ENCODE assay signal across 8 cellular contexts in the genomic region with DNA sequence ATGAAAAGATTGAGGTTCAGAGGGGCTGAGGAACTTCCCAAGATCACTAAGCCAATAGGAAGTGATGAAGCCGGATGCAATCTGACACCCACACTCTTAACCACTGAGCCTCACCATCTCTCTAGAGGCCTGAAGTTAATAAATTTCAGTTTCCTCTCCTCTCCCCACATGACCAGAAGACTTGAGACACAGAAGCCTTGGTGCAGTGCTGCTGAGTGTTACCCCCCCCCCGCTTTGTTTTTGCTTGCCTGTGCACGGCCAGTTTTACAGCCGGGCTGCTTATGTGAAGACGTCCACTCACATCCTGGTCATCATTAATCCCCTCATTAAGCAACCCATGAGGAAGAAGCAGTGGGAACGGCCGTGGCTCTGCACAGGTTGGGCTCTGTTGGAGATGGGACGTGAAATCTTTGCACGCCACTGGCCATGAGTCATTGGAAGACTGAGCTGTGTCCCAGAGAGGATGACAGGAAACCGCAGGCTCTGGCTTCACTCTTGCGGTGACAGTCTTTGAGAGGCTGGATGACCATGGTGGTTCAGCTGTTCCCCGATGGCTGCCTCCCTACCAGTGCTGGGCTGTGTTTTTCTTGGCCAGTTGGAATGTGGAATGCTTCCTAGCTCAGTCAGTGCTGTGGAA.
A peak's percentile ranks its signal among the peaks of the same experiment; 100 is the strongest.
DNase-seq lines count a peak whose midpoint lies in the region; ATAC-seq and TF ChIP-seq lines count a peak whose summit lies in the region.

No MANE protein-coding gene starts in this region.

- POLR2A ChIA-PET in AG04449 (lab: Yijun Ruan, JAX), result interaction anchor here (0.6 to 1.7 kb wide), 21 partner anchors 10 to 327 kb away, joined by 3 to 45 read pairs (median 5); a partner anchor contains a TSS

- H3K27ac ChIP-seq in heart right ventricle, result peak overlapping the region in 2 of 10 donors; percentile 31 to 70
- H3K27ac ChIP-seq in effector memory CD4-positive, alpha-beta T cell (ENCODE audit: insufficient read depth, low read length, poor library complexity, severe bottlenecking), result no peak overlapping the region

- no peaks in the 10 kb centered on the region for H3K4me1 Mint-ChIP-seq in activated CD4-positive, alpha-beta T cell treated with anti-CD3 and anti-CD28 coated beads, Interleukin-2, amount 10 ng/mL, durations not matched to agents 24 days and 14 days

- no peaks in the 10 kb centered on the region for H3K9me3 ChIP-seq in heart right ventricle
- no peaks in the 10 kb centered on the region for H3K9me3 ChIP-seq in effector memory CD4-positive, alpha-beta T cell (ENCODE audit: control insufficient read depth, low read length)

- no peaks in the 10 kb centered on the region for H3K9me3 Mint-ChIP-seq in activated CD4-positive, alpha-beta T cell treated with anti-CD3 and anti-CD28 coated beads, Interleukin-2, amount 10 ng/mL, durations not matched to agents 24 days and 14 days

- H3K27me3 ChIP-seq in heart right ventricle, result peaks cover 0 to 16% (median 5%) of the 10 kb centered on the region in 7 donors
- no peaks in the 10 kb centered on the region for H3K27me3 ChIP-seq in effector memory CD4-positive, alpha-beta T cell (replicated peaks; ENCODE audit: control insufficient read depth, insufficient read depth, low read length, poor library complexity, severe bottlenecking)

- peaks cover 0 to 15% (median 0%) of the 10 kb centered on the region in 9 donors for H3K4me1 ChIP-seq in heart right ventricle
- no peaks in the 10 kb centered on the region for H3K4me1 ChIP-seq in effector memory CD4-positive, alpha-beta T cell (ENCODE audit: control insufficient read depth, insufficient read depth, low read length, poor library complexity, severe bottlenecking)

- 30 to 40% methylated on average over 12 of the region's 12 CpGs for WGBS in heart right ventricle, 2 donors

- H3K27me3 Mint-ChIP-seq in activated CD4-positive, alpha-beta T cell treated with anti-CD3 and anti-CD28 coated beads, Interleukin-2, amount 10 ng/mL, durations not matched to agents 24 days and 14 days, result no peaks in the 10 kb centered on the region

- CTCF ChIA-PET in AG04449 (lab: Yijun Ruan, JAX), result interaction anchor here (0.8 to 1.6 kb wide), 6 partner anchors 20 to 290 kb away, joined by 3 to 4 read pairs (median 3); no protein-coding TSS in a partner anchor

- no peak for TF ChIP-seq CTCF in AG04449 (IDR thresholded peaks at IDR 0.05; ENCODE audit: insufficient read depth, low read length, missing control alignments)
- TF ChIP-seq CTCF in heart right ventricle (IDR thresholded peaks at IDR 0.05), result no peak

- intact Hi-C loops in heart right ventricle (cut with DNase I), result loop anchor here in 1 of 10 donors (10.0 kb wide), 1 partner anchor 286 kb away; no protein-coding TSS in a partner anchor
- intact Hi-C loops in activated CD4-positive, alpha-beta T cell treated with anti-CD3 and anti-CD28 coated beads, Interleukin-2, amount 10 ng/mL, durations not matched to agents 24 days and 14 days (cut with micrococcal nuclease), result no loop called here

- H3K4me3 Mint-ChIP-seq in activated CD4-positive, alpha-beta T cell treated with anti-CD3 and anti-CD28 coated beads, Interleukin-2, amount 10 ng/mL, durations not matched to agents 24 days and 14 days, result no peak overlapping the region

- H3K36me3 Mint-ChIP-seq in activated CD4-positive, alpha-beta T cell treated with anti-CD3 and anti-CD28 coated beads, Interleukin-2, amount 10 ng/mL, durations not matched to agents 24 days and 14 days (ENCODE audit: low read depth), result no peaks in the 10 kb centered on the region

- H3K36me3 ChIP-seq in heart right ventricle, result no peaks in the 10 kb centered on the region
- no peaks in the 10 kb centered on the region for H3K36me3 ChIP-seq in effector memory CD4-positive, alpha-beta T cell (ENCODE audit: control insufficient read depth, insufficient read depth, low read length)

- H3K27ac Mint-ChIP-seq in activated CD4-positive, alpha-beta T cell treated with anti-CD3 and anti-CD28 coated beads, Interleukin-2, amount 10 ng/mL, durations not matched to agents 24 days and 14 days, result no peak overlapping the region

- DNase-seq in AG04449 (ENCODE audit: low read depth, low spot score) (peak; percentile 99), NOMO-1 treated with DMSO at 0.1 percent for 48 hours (lab: John Stamatoyannopoulos, UW; ENCODE audit: unreplicated experiment) (peak; percentile 80), heart right ventricle (peak; percentile 12 to 52), NCI-H2196 (lab: John Stamatoyannopoulos, UW; ENCODE audit: unreplicated experiment) (no peak), COLO668 (lab: John Stamatoyannopoulos, UW; ENCODE audit: unreplicated experiment) (no peak)
- no peak for DNase-seq in activated CD4-positive, alpha-beta T cell treated with anti-CD3 and anti-CD28 coated beads, Interleukin-2, amount 10 ng/mL, durations not matched to agents 24 days and 14 days
- no peak for DNase-seq in effector memory CD4-positive, alpha-beta T cell

- H3K4me3 ChIP-seq in AG04449 (ENCODE audit: low read depth, low read length), result no peak overlapping the region; the same call in 1 of the 2 replicates
- no peak overlapping the region for H3K4me3 ChIP-seq in heart right ventricle
- no peak overlapping the region for H3K4me3 ChIP-seq in effector memory CD4-positive, alpha-beta T cell (ENCODE audit: insufficient read depth, low read depth, low read length, poor library complexity, severe bottlenecking)

- ATAC-seq in GM21529 (IDR thresholded peaks at IDR 0.05; ENCODE audit: unreplicated experiment) (peak; percentile 86), heart right ventricle (peak; percentile 69 to 90 (median 76))

Comparison
In these comparisons a context has a peak if more than half of its experiments do, and no peak if none do; other contexts are left out.
1. DNase-seq: peak in AG04449 (single experiment), NOMO-1 treated with DMSO at 0.1 percent for 48 hours (single experiment) and heart right ventricle (2 of 2); none in activated CD4-positive, alpha-beta T cell treated with anti-CD3 and anti-CD28 coated beads, Interleukin-2, amount 10 ng/mL, durations not matched to agents 24 days and 14 days (single experiment), NCI-H2196 (single experiment), COLO668 (single experiment) and effector memory CD4-positive, alpha-beta T cell (0 of 3).